ENCODE assay signal across 8 cellular contexts in genomic region chr20:10306440-10307358, GRCh38.
DNase-seq lines count a peak whose midpoint lies in the region; ATAC-seq and TF ChIP-seq lines count a peak whose summit lies in the region.
"Had no signal": no experiment of that assay in that cellular context is flagged by ENCODE, and none has a peak within 500 bp of the region (broad histone marks: within the 10 kb centered on the region; RNA-seq: fewer than 3 reads in every experiment).

No MANE protein-coding gene starts in this region.

- H3K36me3 Mint-ChIP-seq in GM23338 (ENCODE audit: low read depth): no peaks in the 10 kb centered on the region

- H3K4me3 Mint-ChIP-seq in GM23338: no peak overlapping the region
- H3K4me3 Mint-ChIP-seq: activated CD4-positive, alpha-beta T cell treated with anti-CD3 and anti-CD28 coated beads, Interleukin-2, amount 10 ng/mL, durations not matched to agents 24 days and 14 days had no signal

- H3K27ac Mint-ChIP-seq in GM23338: no peak overlapping the region
- H3K27ac Mint-ChIP-seq: activated CD4-positive, alpha-beta T cell treated with anti-CD3 and anti-CD28 coated beads, Interleukin-2, amount 10 ng/mL, durations not matched to agents 24 days and 14 days had no signal

- H3K36me3 ChIP-seq in GM23338 (ENCODE audit: insufficient read depth): no peaks in the 10 kb centered on the region

- H3K27me3 Mint-ChIP-seq in GM23338 (ENCODE audit: insufficient read depth, low read depth, poor library complexity): no peaks in the 10 kb centered on the region

- no peaks in the 10 kb centered on the region for H3F3A ChIP-seq in GM23338 (replicated peaks; ENCODE audit: low read depth)

- ATAC-seq in GM23338: no peak
- ATAC-seq in GM18909 (IDR thresholded peaks at IDR 0.05; ENCODE audit: poor library complexity, unreplicated experiment): no peak
- no peak for ATAC-seq in HG02973 (IDR thresholded peaks at IDR 0.05; ENCODE audit: unreplicated experiment)
- ATAC-seq in HG02852 (IDR thresholded peaks at IDR 0.05; ENCODE audit: unreplicated experiment): no peak

- no peak overlapping the region for H3K27ac ChIP-seq in GM23338 (ENCODE audit: low read depth)

- H3K9me3 Mint-ChIP-seq in GM23338: no peaks in the 10 kb centered on the region
- H3K9me3 Mint-ChIP-seq: activated CD4-positive, alpha-beta T cell treated with anti-CD3 and anti-CD28 coated beads, Interleukin-2, amount 10 ng/mL, durations not matched to agents 24 days and 14 days had no signal

- no peak for DNase-seq in GM23338 (ENCODE audit: low spot score)
- peak; percentile 93 for DNase-seq in RPMI7951 (ENCODE audit: low read depth)
- peak; percentile 51 for DNase-seq in dedifferentiated amniotic fluid mesenchymal stem cell (ENCODE audit: extremely low spot score)
- peak; percentile 46 for DNase-seq in skeletal muscle cell (ENCODE audit: low read depth)
- DNase-seq: activated CD4-positive, alpha-beta T cell treated with anti-CD3 and anti-CD28 coated beads, Interleukin-2, amount 10 ng/mL, durations not matched to agents 24 days and 14 days had no signal

- 0 out of 2 replicates have a peak overlapping the region, but pooled peaks have one; percentile 13 for H2AFZ ChIP-seq in GM23338

- H3K27me3 ChIP-seq in GM23338 (ENCODE audit: insufficient read depth): peaks cover 9% of the 10 kb centered on the region

- H3K4me3 ChIP-seq in GM23338 (no peak overlapping the region), skeletal muscle cell (ENCODE audit: low read depth, low read length) (no peak overlapping the region)

- TF ChIP-seq CTCF in GM23338 (conservative IDR thresholded peaks at IDR 0.05; ENCODE audit: low read depth in 2 of 2): no peak

- no peak overlapping the region for H3K4me2 ChIP-seq in GM23338

- peaks cover 2% of the 10 kb centered on the region; the same call in 1 of the 2 replicates for H3K9me2 ChIP-seq in GM23338 (ENCODE audit: insufficient read depth)

- H3K4me1 Mint-ChIP-seq in GM23338: peaks cover 8% of the 10 kb centered on the region

- peaks cover 14% of the 10 kb centered on the region for H3K4me1 ChIP-seq in GM23338 (ENCODE audit: insufficient read depth)

- no peaks in the 10 kb centered on the region for H4K20me1 ChIP-seq in GM23338 (replicated peaks; ENCODE audit: insufficient read depth)

- H3K79me2 ChIP-seq in GM23338 (replicated peaks; ENCODE audit: insufficient read depth): no peaks in the 10 kb centered on the region

TF ChIP-seq in GM23338, 12 proteins besides CTCF, POLR2A, EP300 and RAD21:
- TF ChIP-seq ZNF114 (CRISPR knock-in tag; IDR thresholded peaks at IDR 0.05): no peak
- TF ChIP-seq, protein P1, sequence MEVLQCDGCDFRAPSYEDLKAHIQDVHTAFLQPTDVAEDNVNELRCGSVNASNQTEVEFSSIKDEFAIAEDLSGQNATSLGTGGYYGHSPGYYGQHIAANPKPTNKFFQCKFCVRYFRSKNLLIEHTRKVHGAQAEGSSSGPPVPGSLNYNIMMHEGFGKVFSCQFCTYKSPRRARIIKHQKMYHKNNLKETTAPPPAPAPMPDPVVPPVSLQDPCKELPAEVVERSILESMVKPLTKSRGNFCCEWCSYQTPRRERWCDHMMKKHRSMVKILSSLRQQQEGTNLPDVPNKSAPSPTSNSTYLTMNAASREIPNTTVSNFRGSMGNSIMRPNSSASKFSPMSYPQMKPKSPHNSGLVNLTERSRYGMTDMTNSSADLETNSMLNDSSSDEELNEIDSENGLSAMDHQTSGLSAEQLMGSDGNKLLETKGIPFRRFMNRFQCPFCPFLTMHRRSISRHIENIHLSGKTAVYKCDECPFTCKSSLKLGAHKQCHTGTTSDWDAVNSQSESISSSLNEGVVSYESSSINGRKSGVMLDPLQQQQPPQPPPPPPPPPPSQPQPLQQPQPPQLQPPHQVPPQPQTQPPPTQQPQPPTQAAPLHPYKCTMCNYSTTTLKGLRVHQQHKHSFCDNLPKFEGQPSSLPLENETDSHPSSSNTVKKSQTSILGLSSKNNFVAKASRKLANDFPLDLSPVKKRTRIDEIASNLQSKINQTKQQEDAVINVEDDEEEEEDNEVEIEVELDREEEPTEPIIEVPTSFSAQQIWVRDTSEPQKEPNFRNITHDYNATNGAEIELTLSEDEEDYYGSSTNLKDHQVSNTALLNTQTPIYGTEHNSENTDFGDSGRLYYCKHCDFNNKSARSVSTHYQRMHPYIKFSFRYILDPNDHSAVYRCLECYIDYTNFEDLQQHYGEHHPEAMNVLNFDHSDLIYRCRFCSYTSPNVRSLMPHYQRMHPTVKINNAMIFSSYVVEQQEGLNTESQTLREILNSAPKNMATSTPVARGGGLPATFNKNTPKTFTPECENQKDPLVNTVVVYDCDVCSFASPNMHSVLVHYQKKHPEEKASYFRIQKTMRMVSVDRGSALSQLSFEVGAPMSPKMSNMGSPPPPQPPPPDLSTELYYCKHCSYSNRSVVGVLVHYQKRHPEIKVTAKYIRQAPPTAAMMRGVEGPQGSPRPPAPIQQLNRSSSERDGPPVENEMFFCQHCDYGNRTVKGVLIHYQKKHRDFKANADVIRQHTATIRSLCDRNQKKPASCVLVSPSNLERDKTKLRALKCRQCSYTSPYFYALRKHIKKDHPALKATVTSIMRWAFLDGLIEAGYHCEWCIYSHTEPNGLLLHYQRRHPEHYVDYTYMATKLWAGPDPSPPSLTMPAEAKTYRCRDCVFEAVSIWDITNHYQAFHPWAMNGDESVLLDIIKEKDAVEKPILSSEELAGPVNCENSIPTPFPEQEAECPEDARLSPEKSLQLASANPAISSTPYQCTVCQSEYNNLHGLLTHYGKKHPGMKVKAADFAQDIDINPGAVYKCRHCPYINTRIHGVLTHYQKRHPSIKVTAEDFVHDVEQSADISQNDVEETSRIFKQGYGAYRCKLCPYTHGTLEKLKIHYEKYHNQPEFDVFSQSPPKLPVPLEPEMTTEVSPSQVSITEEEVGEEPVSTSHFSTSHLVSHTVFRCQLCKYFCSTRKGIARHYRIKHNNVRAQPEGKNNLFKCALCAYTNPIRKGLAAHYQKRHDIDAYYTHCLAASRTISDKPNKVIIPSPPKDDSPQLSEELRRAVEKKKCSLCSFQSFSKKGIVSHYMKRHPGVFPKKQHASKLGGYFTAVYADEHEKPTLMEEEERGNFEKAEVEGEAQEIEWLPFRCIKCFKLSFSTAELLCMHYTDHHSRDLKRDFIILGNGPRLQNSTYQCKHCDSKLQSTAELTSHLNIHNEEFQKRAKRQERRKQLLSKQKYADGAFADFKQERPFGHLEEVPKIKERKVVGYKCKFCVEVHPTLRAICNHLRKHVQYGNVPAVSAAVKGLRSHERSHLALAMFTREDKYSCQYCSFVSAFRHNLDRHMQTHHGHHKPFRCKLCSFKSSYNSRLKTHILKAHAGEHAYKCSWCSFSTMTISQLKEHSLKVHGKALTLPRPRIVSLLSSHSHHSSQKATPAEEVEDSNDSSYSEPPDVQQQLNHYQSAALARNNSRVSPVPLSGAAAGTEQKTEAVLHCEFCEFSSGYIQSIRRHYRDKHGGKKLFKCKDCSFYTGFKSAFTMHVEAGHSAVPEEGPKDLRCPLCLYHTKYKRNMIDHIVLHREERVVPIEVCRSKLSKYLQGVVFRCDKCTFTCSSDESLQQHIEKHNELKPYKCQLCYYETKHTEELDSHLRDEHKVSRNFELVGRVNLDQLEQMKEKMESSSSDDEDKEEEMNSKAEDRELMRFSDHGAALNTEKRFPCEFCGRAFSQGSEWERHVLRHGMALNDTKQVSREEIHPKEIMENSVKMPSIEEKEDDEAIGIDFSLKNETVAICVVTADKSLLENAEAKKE (CRISPR knock-in tag; IDR thresholded peaks at IDR 0.05): no peak
- TF ChIP-seq STAT1 (IDR thresholded peaks at IDR 0.05; ENCODE audit: unreplicated experiment): no peak
- TF ChIP-seq NANOG (IDR thresholded peaks at IDR 0.05; ENCODE audit: borderline replicate concordance): no peak
- TF ChIP-seq POLR2AphosphoS5 (IDR thresholded peaks at IDR 0.05; ENCODE audit: low read depth): no peak
- no peak for TF ChIP-seq JUNB (IDR thresholded peaks at IDR 0.05; ENCODE audit: unreplicated experiment)
- TF ChIP-seq, protein P2, sequence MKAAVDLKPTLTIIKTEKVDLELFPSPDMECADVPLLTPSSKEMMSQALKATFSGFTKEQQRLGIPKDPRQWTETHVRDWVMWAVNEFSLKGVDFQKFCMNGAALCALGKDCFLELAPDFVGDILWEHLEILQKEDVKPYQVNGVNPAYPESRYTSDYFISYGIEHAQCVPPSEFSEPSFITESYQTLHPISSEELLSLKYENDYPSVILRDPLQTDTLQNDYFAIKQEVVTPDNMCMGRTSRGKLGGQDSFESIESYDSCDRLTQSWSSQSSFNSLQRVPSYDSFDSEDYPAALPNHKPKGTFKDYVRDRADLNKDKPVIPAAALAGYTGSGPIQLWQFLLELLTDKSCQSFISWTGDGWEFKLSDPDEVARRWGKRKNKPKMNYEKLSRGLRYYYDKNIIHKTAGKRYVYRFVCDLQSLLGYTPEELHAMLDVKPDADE (IDR thresholded peaks at IDR 0.05): no peak
- no peak for TF ChIP-seq CREB1 (CRISPR knock-in tag; IDR thresholded peaks at IDR 0.05; ENCODE audit: low read depth)
- no peak for TF ChIP-seq EZH2 (IDR thresholded peaks at IDR 0.05; ENCODE audit: low read depth, unreplicated experiment)
- no peak for TF ChIP-seq EZH2phosphoT487 (IDR thresholded peaks at IDR 0.05; ENCODE audit: unreplicated experiment)
